8 cellular contexts compared by ENCODE assay signal in genomic region chr9:136949817-136950655, GRCh38. TPM values are rescaled to one million over a fixed set of nuclear protein-coding genes. Genes with fewer than 3 reads are reported as not detected.
DNase-seq lines count a peak whose midpoint lies in the region; ATAC-seq and TF ChIP-seq lines count a peak whose summit lies in the region.

No MANE protein-coding gene starts in this region.

- peak; percentile 96 for DNase-seq in NCI-H2171 (lab: John Stamatoyannopoulos, UW)
- DNase-seq in WERI-Rb-1, result peak; percentile 98
- DNase-seq in cardiac fibroblast (ENCODE audit: low read depth in 2 of 2), result peak; percentile 82 to 83
- peak; percentile 96 for DNase-seq in immature natural killer cell
- DNase-seq in smooth muscle cell of the brain vasculature (ENCODE audit: low read depth, low spot score), result peak; percentile 40

- peaks cover 11 to 30% of the 10 kb centered on the region in 2 donors for H3K4me1 Mint-ChIP-seq in immature natural killer cell

- no peaks in the 10 kb centered on the region for H3K9me3 ChIP-seq in WERI-Rb-1 (ENCODE audit: severe bottlenecking)

- H3K27ac Mint-ChIP-seq in immature natural killer cell, result peak overlapping the region; percentile 82 to 93 (median 86)

- ATAC-seq in GM18858 (IDR thresholded peaks at IDR 0.05; ENCODE audit: unreplicated experiment), result peak; percentile 75
- ATAC-seq in HG03095 (IDR thresholded peaks at IDR 0.05; ENCODE audit: unreplicated experiment), result peak; percentile 65

- TF ChIP-seq CTCF in WERI-Rb-1 (IDR thresholded peaks at IDR 0.05; ENCODE audit: low read depth, low read length), result peak; percentile 52
- no peak for TF ChIP-seq CTCF in cardiac fibroblast (IDR thresholded peaks at IDR 0.05; ENCODE audit: low read depth, low read length)

- H3K27me3 Mint-ChIP-seq in immature natural killer cell (ENCODE audit: low read depth in 3 of 3), result peaks cover 0 to 6% (median 5%) of the 10 kb centered on the region in 3 donors

- no peak overlapping the region for H3K27ac ChIP-seq in ACC112 (ENCODE audit: low read depth, low read length)
- H3K27ac ChIP-seq in WERI-Rb-1, result peak overlapping the region; percentile 86

- H3K36me3 ChIP-seq in ACC112 (ENCODE audit: insufficient read depth, low read length) (no peaks in the 10 kb centered on the region), WERI-Rb-1 (no peaks in the 10 kb centered on the region)

- H3K4me1 ChIP-seq in ACC112 (ENCODE audit: control insufficient read depth, insufficient read depth, low read length, unreplicated experiment), result peaks cover 6% of the 10 kb centered on the region

- H2AFZ ChIP-seq in ACC112 (ENCODE audit: low read length, unreplicated experiment), result peak overlapping the region; percentile 25

- H3K9me3 Mint-ChIP-seq in immature natural killer cell, result no peaks in the 10 kb centered on the region

- peak overlapping the region; percentile 65 for H3K4me3 ChIP-seq in ACC112 (ENCODE audit: low read depth, low read length)
- H3K4me3 ChIP-seq in WERI-Rb-1 (ENCODE audit: low read depth, low read length), result peak overlapping the region; percentile 76
- H3K4me3 ChIP-seq in cardiac fibroblast (replicated peaks in 1 of 2; ENCODE audit: low read depth in 2 of 2, low read length in 2 of 2), result peak overlapping the region; percentile 42 to 51

- H3K27me3 ChIP-seq in ACC112 (ENCODE audit: insufficient read depth, low read length) (no peaks in the 10 kb centered on the region), WERI-Rb-1 (ENCODE audit: insufficient read depth, low read depth, severe bottlenecking) (no peaks in the 10 kb centered on the region)

- H3K36me3 Mint-ChIP-seq in immature natural killer cell, result no peaks in the 10 kb centered on the region

- peak overlapping the region; percentile 82 to 90 (median 86) for H3K4me3 Mint-ChIP-seq in immature natural killer cell

- no peaks in the 10 kb centered on the region for H3K79me2 ChIP-seq in ACC112 (ENCODE audit: control insufficient read depth, insufficient read depth, low read length, unreplicated experiment)

RNA-seq across cellular contexts. Expression of gene LCN12, which starts 2.0 kb away (rescaled TPM):
- not detected for polyA plus RNA-seq in immature natural killer cell

RNA-seq across cellular contexts. Expression of gene C8G, which starts 5.0 kb away (rescaled TPM):
- polyA plus RNA-seq in immature natural killer cell, result 1 to 10 TPM; 1.7 to 5.1 (median 2.1) TPM

RNA-seq across cellular contexts. Expression of gene FBXW5, which starts 5.5 kb away (rescaled TPM):
- polyA plus RNA-seq in immature natural killer cell, result 100 to 1,000 TPM; 120 to 211 (median 120) TPM

RNA-seq across cellular contexts. Expression of gene PTGDS, which starts 27.3 kb away (rescaled TPM):
- polyA plus RNA-seq in immature natural killer cell, result 100 to 1,000 TPM in 2 of 3 donors, 10 to 100 TPM in 1; 93.2 to 201 (median 164) TPM

RNA-seq across cellular contexts. Expression of gene LCNL1, which starts 32.8 kb away (rescaled TPM):
- not detected for polyA plus RNA-seq in immature natural killer cell

Comparison
In these comparisons a context has a peak if more than half of its experiments do, and no peak if none do; other contexts are left out.
1. DNase-seq: peak in every context shown above with its lines; median percentile 98 in WERI-Rb-1; 96 in NCI-H2171; 96 in immature natural killer cell; 82 in cardiac fibroblast; 40 in smooth muscle cell of the brain vasculature.